In the genomic region with DNA sequence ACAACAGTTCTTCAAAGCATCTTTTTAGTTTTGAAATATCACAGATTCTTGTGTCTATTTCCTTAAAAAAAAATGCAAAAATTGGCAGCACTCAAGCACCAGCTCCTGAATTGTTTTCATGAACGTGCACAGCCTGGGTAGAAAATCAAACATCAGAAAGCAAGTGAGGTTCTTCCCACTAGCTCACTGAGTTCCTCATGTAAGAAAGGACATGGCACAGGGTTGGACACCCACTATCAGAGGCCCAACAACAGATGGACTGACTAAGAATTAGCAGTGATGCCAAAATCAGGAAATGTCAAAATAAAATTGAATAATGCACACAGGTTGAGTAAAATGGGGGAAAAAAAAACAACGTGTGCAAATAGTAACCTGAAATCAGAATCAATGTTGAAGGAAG, we compare ENCODE assay signal across 15 cellular contexts.
DNase-seq lines count a peak whose midpoint lies in the region; ATAC-seq lines count a peak whose summit lies in the region.
"Had no signal": no experiment of that assay in that cellular context is flagged by ENCODE, and none has a peak within 500 bp of the region (broad histone marks: within the 10 kb centered on the region; RNA-seq: fewer than 3 reads in every experiment).

No MANE protein-coding gene starts in this region.

- peak; percentile 96 for DNase-seq in G401 (ENCODE audit: low spot score)
- peak; percentile 18 for DNase-seq in NCI-H1694 treated with DMSO at 0.1 percent for 48 hours (lab: John Stamatoyannopoulos, UW)
- peak; percentile 95 for DNase-seq in cerebellar cortex (ENCODE audit: low spot score)
- DNase-seq in superior temporal gyrus (ENCODE audit: extremely low spot score) = peak; percentile 36
- no peak for DNase-seq in AG08396 (ENCODE audit: low spot score)
- DNase-seq in KG1 (lab: John Stamatoyannopoulos, UW) = no peak
- DNase-seq: Calu3, GF-D8, GOT3, H7, HFFc6, KBM-7 had no signal

- in situ Hi-C loops in G401 (cut with HindIII; ENCODE audit: low sequenced_read_pairs) = no loop called here

- no peak for ATAC-seq in HG03469 (IDR thresholded peaks at IDR 0.05; ENCODE audit: unreplicated experiment)
- ATAC-seq: CD8-positive, alpha-beta T cell; HCT116 had no signal

Comparison
In these comparisons a context has a peak if more than half of its experiments do, and no peak if none do; other contexts are left out.
1. DNase-seq: peak in G401 (single experiment), NCI-H1694 treated with DMSO at 0.1 percent for 48 hours (single experiment), cerebellar cortex (single experiment) and superior temporal gyrus (single experiment); none in AG08396 (single experiment) and KG1 (single experiment).